ENCODE assay signal across 14 cellular contexts in the genomic region with DNA sequence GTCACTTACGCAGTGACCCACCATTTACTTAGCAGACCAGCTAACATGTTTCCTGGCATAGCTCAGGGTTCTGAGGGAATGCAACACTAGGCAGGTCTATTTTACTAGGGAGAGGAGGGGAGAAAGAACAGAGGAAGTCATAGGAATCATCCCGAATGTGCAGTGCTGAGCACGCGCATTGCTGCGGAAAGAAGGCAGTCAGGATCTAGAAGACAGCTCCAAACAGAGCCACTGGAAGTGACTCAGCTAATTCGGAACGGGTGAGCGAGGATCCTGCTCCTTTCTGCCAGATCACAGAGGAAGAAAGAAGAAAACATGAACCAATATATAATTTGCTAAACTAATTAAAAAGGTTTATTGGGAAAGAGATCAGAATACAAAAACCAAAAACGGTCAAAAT.
"Had no signal": no experiment of that assay in that cellular context is flagged by ENCODE, and none has a peak within 500 bp of the region (broad histone marks: within the 10 kb centered on the region; RNA-seq: fewer than 3 reads in every experiment).

No MANE protein-coding gene starts in this region.

- H3K36me3 ChIP-seq: tibial artery had no signal

- DNase-seq: dorsolateral prefrontal cortex; effector CD8-positive, alpha-beta T cell; foreskin melanocyte; head of caudate nucleus; hippocampal formation; kidney glomerular epithelial cell; naive thymus-derived CD4-positive, alpha-beta T cell; right cardiac atrium; stimulated activated CD4-positive, alpha-beta T cell treated with anti-CD3 and anti-CD28 coated beads, Interleukin-2, amount 100 ng/mL, for 48 hours; stimulated activated CD8-positive, alpha-beta memory T cell treated with anti-CD3 and anti-CD28 coated beads, Interleukin-4, amount 100 ng/mL, for 48 hours; stimulated activated naive CD8-positive, alpha-beta T cell treated with anti-CD3 and anti-CD28 coated beads, Interleukin-15, Interleukin-2, amounts not matched to agents 100 U/mL and 50 U/mL, for 24 hours; tibial artery had no signal

- H3K4me1 ChIP-seq: tibial artery had no signal

- H3K27me3 ChIP-seq: dorsolateral prefrontal cortex, tibial artery had no signal

- H3K4me3 ChIP-seq: coronary artery, dorsolateral prefrontal cortex, tibial artery had no signal

- H3K9me3 ChIP-seq: tibial artery had no signal

- H3K27ac ChIP-seq: coronary artery, dorsolateral prefrontal cortex, tibial artery had no signal

- ATAC-seq: naive thymus-derived CD4-positive, alpha-beta T cell; right cardiac atrium; stimulated activated effector memory CD8-positive, alpha-beta T cell treated with anti-CD3 and anti-CD28 coated beads, Interleukin-12 subunit alpha, Interleukin-12 subunit beta, amount 100 ng/mL, for 72 hours; stimulated activated naive CD8-positive, alpha-beta T cell treated with anti-CD3 and anti-CD28 coated beads, Interleukin-15, Interleukin-2, amounts not matched to agents 100 U/mL and 50 U/mL, for 24 hours had no signal
